ENCODE assay signal across 7 cellular contexts in genomic region chr1:226702957-226703831, GRCh38.
A peak's percentile ranks its signal among the peaks of the same experiment; 100 is the strongest.
DNase-seq lines count a peak whose midpoint lies in the region; ATAC-seq lines count a peak whose summit lies in the region.

No MANE protein-coding gene starts in this region.

- ATAC-seq in GM18498 (IDR thresholded peaks at IDR 0.05; ENCODE audit: unreplicated experiment) (peak; percentile 89), HG02759 (IDR thresholded peaks at IDR 0.05; ENCODE audit: unreplicated experiment) (peak; percentile 82)
- peak; percentile 80 for ATAC-seq in central memory CD8-positive, alpha-beta T cell (replicated peaks; ENCODE audit: extremely low read depth, poor library complexity, severe bottlenecking)

- H3K4me3 Mint-ChIP-seq in central memory CD8-positive, alpha-beta T cell, result peak overlapping the region; percentile 75

- peak overlapping the region; percentile 86 for H3K27ac Mint-ChIP-seq in central memory CD8-positive, alpha-beta T cell (ENCODE audit: low read depth)

- peaks cover 32% of the 10 kb centered on the region for H3K36me3 Mint-ChIP-seq in central memory CD8-positive, alpha-beta T cell (ENCODE audit: insufficient read depth)

- H3K27me3 Mint-ChIP-seq in central memory CD8-positive, alpha-beta T cell, result no peaks in the 10 kb centered on the region

- DNase-seq in NCI-H146 (lab: John Stamatoyannopoulos, UW), result peak; percentile 70
- DNase-seq in activated CD4-positive, CD25-positive, alpha-beta regulatory T cell treated with anti-CD3 and anti-CD28 coated beads, Interleukin-2, amount 50 U/mL, for 16 hours (ENCODE audit: low read depth, low spot score), result peak; percentile 62
- DNase-seq in central memory CD8-positive, alpha-beta T cell (ENCODE audit: low spot score in 2 of 2), result peak; percentile 58 to 73
- DNase-seq in kidney glomerular epithelial cell (lab: John Stamatoyannopoulos, UW), result peak; percentile 23
- DNase-seq in stimulated activated CD4-positive, alpha-beta T cell treated with anti-CD3 and anti-CD28 coated beads, Interleukin-15, amount 100 ng/mL, for 24 hours, result peak; percentile 87

- peaks cover 59% of the 10 kb centered on the region for H3K4me1 Mint-ChIP-seq in central memory CD8-positive, alpha-beta T cell

- no peaks in the 10 kb centered on the region for H3K9me3 Mint-ChIP-seq in central memory CD8-positive, alpha-beta T cell

Comparison
In these comparisons a context has a peak if more than half of its experiments do, and no peak if none do; other contexts are left out.
1. Peak in every context shown above with its lines: DNase-seq and ATAC-seq.
2. DNase-seq: peak in every context shown above with its lines; median percentile 87 in stimulated activated CD4-positive, alpha-beta T cell treated with anti-CD3 and anti-CD28 coated beads, Interleukin-15, amount 100 ng/mL, for 24 hours; 70 in NCI-H146; 66 in central memory CD8-positive, alpha-beta T cell; 62 in activated CD4-positive, CD25-positive, alpha-beta regulatory T cell treated with anti-CD3 and anti-CD28 coated beads, Interleukin-2, amount 50 U/mL, for 16 hours; 23 in kidney glomerular epithelial cell.